Comparison of ENCODE assay signal across 1 cellular context in the genomic region with DNA sequence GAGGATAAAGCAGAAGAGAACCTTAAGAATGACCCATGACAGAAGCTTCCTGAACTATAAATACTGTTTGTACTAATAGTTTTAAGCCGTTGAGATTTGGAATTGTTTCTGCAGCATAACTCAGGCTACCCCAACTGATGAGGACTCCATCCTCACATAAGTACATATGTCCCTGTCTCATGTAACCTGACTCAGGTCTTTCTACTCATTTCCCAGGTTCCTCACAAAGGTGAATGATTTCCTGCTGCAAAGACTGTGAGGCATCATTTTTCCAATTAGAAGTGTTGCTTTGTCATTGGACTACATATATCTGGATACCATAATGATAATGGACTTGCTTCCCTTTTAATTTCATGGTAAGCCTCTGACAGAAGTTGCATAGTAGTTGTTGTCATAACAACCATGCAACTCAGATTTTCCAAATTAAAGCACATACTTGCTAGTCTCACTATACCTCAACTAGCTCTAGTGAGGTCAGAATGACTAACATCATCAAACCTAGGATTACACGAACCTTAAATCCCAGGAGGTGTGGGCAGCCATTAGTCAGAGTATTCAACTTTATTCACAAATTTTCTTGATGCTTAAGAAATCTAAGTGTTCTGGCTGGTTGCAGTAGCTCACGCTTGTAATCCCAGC.
TF ChIP-seq lines count a peak whose summit lies in the region.

No MANE protein-coding gene starts in this region.

TF ChIP-seq in IMR-90, 13 proteins besides CTCF, POLR2A, EP300 and RAD21 (continued from another document):
- TF ChIP-seq, protein P1, sequence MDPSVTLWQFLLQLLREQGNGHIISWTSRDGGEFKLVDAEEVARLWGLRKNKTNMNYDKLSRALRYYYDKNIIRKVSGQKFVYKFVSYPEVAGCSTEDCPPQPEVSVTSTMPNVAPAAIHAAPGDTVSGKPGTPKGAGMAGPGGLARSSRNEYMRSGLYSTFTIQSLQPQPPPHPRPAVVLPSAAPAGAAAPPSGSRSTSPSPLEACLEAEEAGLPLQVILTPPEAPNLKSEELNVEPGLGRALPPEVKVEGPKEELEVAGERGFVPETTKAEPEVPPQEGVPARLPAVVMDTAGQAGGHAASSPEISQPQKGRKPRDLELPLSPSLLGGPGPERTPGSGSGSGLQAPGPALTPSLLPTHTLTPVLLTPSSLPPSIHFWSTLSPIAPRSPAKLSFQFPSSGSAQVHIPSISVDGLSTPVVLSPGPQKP (IDR thresholded peaks at IDR 0.05; ENCODE audit: borderline replicate concordance, low read depth, low read length): no peak
- TF ChIP-seq FOS (IDR thresholded peaks at IDR 0.05; ENCODE audit: low read depth, low read length) (no peak), CHD1 (IDR thresholded peaks at IDR 0.05; ENCODE audit: low read depth, low read length) (no peak), RCOR1 (IDR thresholded peaks at IDR 0.05; ENCODE audit: insufficient replicate concordance, low read length) (no peak), SMC3 (IDR thresholded peaks at IDR 0.05; ENCODE audit: low read depth, low read length) (no peak), BHLHE40 (IDR thresholded peaks at IDR 0.05; ENCODE audit: low read depth, low read length) (no peak), MXI1 (IDR thresholded peaks at IDR 0.05; ENCODE audit: borderline replicate concordance, low read depth, low read length) (no peak), CEBPB (IDR thresholded peaks at IDR 0.05; ENCODE audit: low read depth, low read length) (no peak), MAFK (IDR thresholded peaks at IDR 0.05; ENCODE audit: low read depth, low read length) (no peak), RFX5 (IDR thresholded peaks at IDR 0.05; ENCODE audit: low read depth, low read length) (no peak)
- TF ChIP-seq, protein P2, sequence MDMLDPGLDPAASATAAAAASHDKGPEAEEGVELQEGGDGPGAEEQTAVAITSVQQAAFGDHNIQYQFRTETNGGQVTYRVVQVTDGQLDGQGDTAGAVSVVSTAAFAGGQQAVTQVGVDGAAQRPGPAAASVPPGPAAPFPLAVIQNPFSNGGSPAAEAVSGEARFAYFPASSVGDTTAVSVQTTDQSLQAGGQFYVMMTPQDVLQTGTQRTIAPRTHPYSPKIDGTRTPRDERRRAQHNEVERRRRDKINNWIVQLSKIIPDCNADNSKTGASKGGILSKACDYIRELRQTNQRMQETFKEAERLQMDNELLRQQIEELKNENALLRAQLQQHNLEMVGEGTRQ (IDR thresholded peaks at IDR 0.05; ENCODE audit: low read depth, low read length): no peak
